ENCODE assay signal across 1 cellular context in the genomic region with DNA sequence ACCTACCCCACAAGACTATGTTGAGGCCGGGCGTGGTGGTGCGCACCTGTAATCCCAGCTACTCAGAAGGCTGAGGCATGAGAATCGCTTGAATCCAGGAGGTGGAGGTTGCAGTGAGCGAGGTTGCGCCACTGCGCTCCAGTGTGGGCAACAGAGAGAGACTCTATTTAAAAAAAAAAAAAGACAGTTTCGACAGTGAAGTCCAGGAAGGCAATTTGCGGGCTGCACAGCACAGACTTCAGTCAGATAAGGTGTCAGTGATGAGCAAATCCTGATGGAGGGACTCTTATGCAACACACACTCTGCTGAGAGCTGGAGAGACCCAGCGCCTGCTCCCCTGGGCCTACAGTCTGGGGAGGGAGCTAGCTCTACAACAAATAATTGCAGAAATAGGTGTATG.
TF ChIP-seq lines count a peak whose summit lies in the region.

No MANE protein-coding gene starts in this region.

TF ChIP-seq in K562, 482 proteins besides CTCF, POLR2A, EP300 and RAD21 (continued from another document):
- TF ChIP-seq, protein P1, sequence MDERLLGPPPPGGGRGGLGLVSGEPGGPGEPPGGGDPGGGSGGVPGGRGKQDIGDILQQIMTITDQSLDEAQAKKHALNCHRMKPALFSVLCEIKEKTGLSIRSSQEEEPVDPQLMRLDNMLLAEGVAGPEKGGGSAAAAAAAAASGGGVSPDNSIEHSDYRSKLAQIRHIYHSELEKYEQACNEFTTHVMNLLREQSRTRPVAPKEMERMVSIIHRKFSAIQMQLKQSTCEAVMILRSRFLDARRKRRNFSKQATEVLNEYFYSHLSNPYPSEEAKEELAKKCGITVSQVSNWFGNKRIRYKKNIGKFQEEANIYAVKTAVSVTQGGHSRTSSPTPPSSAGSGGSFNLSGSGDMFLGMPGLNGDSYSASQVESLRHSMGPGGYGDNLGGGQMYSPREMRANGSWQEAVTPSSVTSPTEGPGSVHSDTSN (CRISPR knock-in tag; IDR thresholded peaks at IDR 0.05; ENCODE audit: low read depth), result no peak
- TF ChIP-seq, protein P1 (tag; conservative IDR thresholded peaks at IDR 0.05; ENCODE audit: low read depth), result 0 out of 2 replicates have a peak, but pooled peaks have one; percentile 30
- peak; percentile 34; the same call in 1 of the 2 replicates for TF ChIP-seq MECOM (CRISPR knock-in tag; IDR thresholded peaks at IDR 0.05)
- TF ChIP-seq TAF1 (IDR thresholded peaks at IDR 0.05; ENCODE audit: control insufficient read depth, extremely low read depth, insufficient read depth, low read length, severe bottlenecking), result no peak
- peak; percentile 96 for TF ChIP-seq CEBPB (tag; IDR thresholded peaks at IDR 0.05)
- no peak for TF ChIP-seq HCFC1 (IDR thresholded peaks at IDR 0.05; ENCODE audit: low read depth, low read length)
- TF ChIP-seq ZNF274 (IDR thresholded peaks at IDR 0.05; ENCODE audit: borderline replicate concordance, low read depth, low read length), result no peak
- TF ChIP-seq, protein P2, sequence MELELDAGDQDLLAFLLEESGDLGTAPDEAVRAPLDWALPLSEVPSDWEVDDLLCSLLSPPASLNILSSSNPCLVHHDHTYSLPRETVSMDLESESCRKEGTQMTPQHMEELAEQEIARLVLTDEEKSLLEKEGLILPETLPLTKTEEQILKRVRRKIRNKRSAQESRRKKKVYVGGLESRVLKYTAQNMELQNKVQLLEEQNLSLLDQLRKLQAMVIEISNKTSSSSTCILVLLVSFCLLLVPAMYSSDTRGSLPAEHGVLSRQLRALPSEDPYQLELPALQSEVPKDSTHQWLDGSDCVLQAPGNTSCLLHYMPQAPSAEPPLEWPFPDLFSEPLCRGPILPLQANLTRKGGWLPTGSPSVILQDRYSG (tag; conservative IDR thresholded peaks at IDR 0.05; ENCODE audit: low read depth), result no peak
- TF ChIP-seq ELF1 (tag; IDR thresholded peaks at IDR 0.05), result no peak
- TF ChIP-seq SAP30 (IDR thresholded peaks at IDR 0.05; ENCODE audit: borderline replicate concordance, insufficient read depth, low read depth, low read length, poor library complexity, severe bottlenecking), result no peak
- TF ChIP-seq ZNF444 (CRISPR knock-in tag; IDR thresholded peaks at IDR 0.05), result no peak
- no peak for TF ChIP-seq ZNF146 (CRISPR knock-in tag; IDR thresholded peaks at IDR 0.05; ENCODE audit: unreplicated experiment)
- TF ChIP-seq, protein P3, sequence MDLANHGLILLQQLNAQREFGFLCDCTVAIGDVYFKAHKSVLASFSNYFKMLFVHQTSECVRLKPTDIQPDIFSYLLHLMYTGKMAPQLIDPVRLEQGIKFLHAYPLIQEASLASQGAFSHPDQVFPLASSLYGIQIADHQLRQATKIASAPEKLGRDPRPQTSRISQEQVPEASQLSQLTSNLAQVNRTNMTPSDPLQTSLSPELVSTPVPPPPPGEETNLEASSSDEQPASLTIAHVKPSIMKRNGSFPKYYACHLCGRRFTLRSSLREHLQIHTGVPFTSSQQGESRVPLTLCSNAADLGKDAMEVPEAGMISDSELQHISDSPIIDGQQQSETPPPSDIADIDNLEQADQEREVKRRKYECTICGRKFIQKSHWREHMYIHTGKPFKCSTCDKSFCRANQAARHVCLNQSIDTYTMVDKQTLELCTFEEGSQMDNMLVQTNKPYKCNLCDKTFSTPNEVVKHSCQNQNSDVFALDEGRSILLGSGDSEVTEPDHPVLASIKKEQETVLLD (IDR thresholded peaks at IDR 0.05), result no peak
- no peak for TF ChIP-seq HDAC8 (tag; IDR thresholded peaks at IDR 0.05)
- TF ChIP-seq KAT2B (IDR thresholded peaks at IDR 0.05; ENCODE audit: low read depth, low read length), result no peak
- TF ChIP-seq NR2C1 (IDR thresholded peaks at IDR 0.05), result no peak
- TF ChIP-seq NR2C1 (tag; IDR thresholded peaks at IDR 0.05), result no peak
- no peak for TF ChIP-seq ATF1 (CRISPR knock-in tag; IDR thresholded peaks at IDR 0.05)
- TF ChIP-seq ATF1 (tag; IDR thresholded peaks at IDR 0.05), result peak; percentile 41; the same call in 1 of the 2 replicates
- TF ChIP-seq, protein P4, sequence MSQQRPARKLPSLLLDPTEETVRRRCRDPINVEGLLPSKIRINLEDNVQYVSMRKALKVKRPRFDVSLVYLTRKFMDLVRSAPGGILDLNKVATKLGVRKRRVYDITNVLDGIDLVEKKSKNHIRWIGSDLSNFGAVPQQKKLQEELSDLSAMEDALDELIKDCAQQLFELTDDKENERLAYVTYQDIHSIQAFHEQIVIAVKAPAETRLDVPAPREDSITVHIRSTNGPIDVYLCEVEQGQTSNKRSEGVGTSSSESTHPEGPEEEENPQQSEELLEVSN (IDR thresholded peaks at IDR 0.05; ENCODE audit: borderline replicate concordance in 1 of 2, extremely low read depth in 1 of 2, insufficient read depth in 1 of 2, insufficient read length in 1 of 2, low read depth in 1 of 2, low read length in 1 of 2, poor library complexity in 1 of 2, severe bottlenecking in 1 of 2), result no peak
- peak in 1 of 2 experiments; percentile 68; a peak in 1 of 4 replicates for TF ChIP-seq RCOR1 (IDR thresholded peaks at IDR 0.05; ENCODE audit: borderline replicate concordance in 1 of 2, low read depth in 2 of 2, low read length in 2 of 2)
- no peak for TF ChIP-seq ZSCAN29 (IDR thresholded peaks at IDR 0.05)
- TF ChIP-seq, protein P5, sequence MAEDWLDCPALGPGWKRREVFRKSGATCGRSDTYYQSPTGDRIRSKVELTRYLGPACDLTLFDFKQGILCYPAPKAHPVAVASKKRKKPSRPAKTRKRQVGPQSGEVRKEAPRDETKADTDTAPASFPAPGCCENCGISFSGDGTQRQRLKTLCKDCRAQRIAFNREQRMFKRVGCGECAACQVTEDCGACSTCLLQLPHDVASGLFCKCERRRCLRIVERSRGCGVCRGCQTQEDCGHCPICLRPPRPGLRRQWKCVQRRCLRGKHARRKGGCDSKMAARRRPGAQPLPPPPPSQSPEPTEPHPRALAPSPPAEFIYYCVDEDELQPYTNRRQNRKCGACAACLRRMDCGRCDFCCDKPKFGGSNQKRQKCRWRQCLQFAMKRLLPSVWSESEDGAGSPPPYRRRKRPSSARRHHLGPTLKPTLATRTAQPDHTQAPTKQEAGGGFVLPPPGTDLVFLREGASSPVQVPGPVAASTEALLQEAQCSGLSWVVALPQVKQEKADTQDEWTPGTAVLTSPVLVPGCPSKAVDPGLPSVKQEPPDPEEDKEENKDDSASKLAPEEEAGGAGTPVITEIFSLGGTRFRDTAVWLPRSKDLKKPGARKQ (CRISPR knock-in tag; IDR thresholded peaks at IDR 0.05), result no peak
- TF ChIP-seq SLC30A9 (CRISPR knock-in tag; IDR thresholded peaks at IDR 0.05), result no peak
- no peak for TF ChIP-seq SAFB (IDR thresholded peaks at IDR 0.05; ENCODE audit: borderline replicate concordance, low read depth, low read length)
TF ChIP-seq in K562: peak in this region for 11.
